In genomic region chr4:2806392-2807355, GRCh38 we compare ENCODE assay signal across 10 cellular contexts. TPM values are rescaled to one million over a fixed set of nuclear protein-coding genes. Genes with fewer than 3 reads are reported as not detected.
A peak's percentile ranks its signal among the peaks of the same experiment; 100 is the strongest.
DNase-seq lines count a peak whose midpoint lies in the region; ATAC-seq and TF ChIP-seq lines count a peak whose summit lies in the region.
"Had no signal": no experiment of that assay in that cellular context is flagged by ENCODE, and none has a peak within 500 bp of the region (broad histone marks: within the 10 kb centered on the region; RNA-seq: fewer than 3 reads in every experiment).

No MANE protein-coding gene starts in this region.

- H3K27me3 ChIP-seq in esophagus (ENCODE audit: control insufficient read depth in 1 of 2, insufficient read depth in 2 of 2, low read length in 2 of 2) (no peaks in the 10 kb centered on the region), uterus (no peaks in the 10 kb centered on the region)

- no peaks in the 10 kb centered on the region for H3K27me3 Mint-ChIP-seq in activated CD4-positive, alpha-beta T cell treated with anti-CD3 and anti-CD28 coated beads, Interleukin-2, amount 10 ng/mL, durations not matched to agents 7 days and 5 days
- H3K27me3 Mint-ChIP-seq in T-cell, result no peaks in the 10 kb centered on the region
- H3K27me3 Mint-ChIP-seq: activated T-cell treated with anti-CD3 and anti-CD28 coated beads, Interleukin-2, amount 50 U/mL, for 24 hours had no signal

- peak overlapping the region; percentile 0 for H3K27ac Mint-ChIP-seq in activated CD4-positive, alpha-beta T cell treated with anti-CD3 and anti-CD28 coated beads, Interleukin-2, amount 10 ng/mL, durations not matched to agents 7 days and 5 days
- no peak overlapping the region for H3K27ac Mint-ChIP-seq in T-cell

- DNase-seq in activated CD4-positive, alpha-beta T cell treated with anti-CD3 and anti-CD28 coated beads, Interleukin-2, amount 10 ng/mL, durations not matched to agents 7 days and 5 days, result no peak
- no peak for DNase-seq in activated CD4-positive, alpha-beta T cell treated with anti-CD3 and anti-CD28 coated beads, Interleukin-2, amount 50 U/mL, for 4 hours
- peak; percentile 69 for DNase-seq in myocyte (ENCODE audit: low read depth)
- peak; percentile 49 to 60 for DNase-seq in uterus
- DNase-seq in T-cell, result no peak
- DNase-seq: activated T-cell treated with anti-CD3 and anti-CD28 coated beads, Interleukin-2, amount 50 U/mL, for 24 hours had no signal

- no peaks in the 10 kb centered on the region for H3K36me3 Mint-ChIP-seq in activated CD4-positive, alpha-beta T cell treated with anti-CD3 and anti-CD28 coated beads, Interleukin-2, amount 10 ng/mL, durations not matched to agents 7 days and 5 days (ENCODE audit: low read depth)
- no peaks in the 10 kb centered on the region for H3K36me3 Mint-ChIP-seq in T-cell

- H3K4me3 Mint-ChIP-seq in activated CD4-positive, alpha-beta T cell treated with anti-CD3 and anti-CD28 coated beads, Interleukin-2, amount 10 ng/mL, durations not matched to agents 7 days and 5 days, result no peak overlapping the region
- H3K4me3 Mint-ChIP-seq in T-cell, result no peak overlapping the region
- H3K4me3 Mint-ChIP-seq: activated T-cell treated with anti-CD3 and anti-CD28 coated beads, Interleukin-2, amount 50 U/mL, for 24 hours had no signal

- CTCF ChIA-PET in activated CD4-positive, alpha-beta T cell treated with anti-CD3 and anti-CD28 coated beads, Interleukin-2, amount 10 ng/mL, durations not matched to agents 7 days and 5 days (lab: Charles Lee), result interaction anchor here (1.2 kb wide), 1 partner anchor 10 kb away, joined by 3 read pairs; no protein-coding TSS in a partner anchor
- CTCF ChIA-PET in T-cell (lab: Charles Lee), result no interaction called here

- H3K4me3 ChIP-seq in esophagus (ENCODE audit: low read depth in 1 of 2, low read length in 2 of 2), result no peak overlapping the region
- H3K4me3 ChIP-seq in uterus, result no peak overlapping the region
- H3K4me3 ChIP-seq: A549 had no signal

- peak overlapping the region; percentile 9 to 19 for H3K27ac ChIP-seq in esophagus (ENCODE audit: low read depth in 2 of 2, low read length in 1 of 2)
- H3K27ac ChIP-seq in uterus, result peak overlapping the region; percentile 44 to 50
- H3K27ac ChIP-seq: A549 had no signal

- POLR2A ChIA-PET in activated CD4-positive, alpha-beta T cell treated with anti-CD3 and anti-CD28 coated beads, Interleukin-2, amount 10 ng/mL, durations not matched to agents 7 days and 5 days (lab: Charles Lee), result no interaction called here
- POLR2A ChIA-PET in T-cell (lab: Charles Lee), result no interaction called here

- 43 to 51% methylated on average over 27 of the region's 27 CpGs for WGBS in esophagus, 2 donors

- H3K4me1 ChIP-seq in esophagus (ENCODE audit: control insufficient read depth in 2 of 2, insufficient read depth in 2 of 2, low read length in 1 of 2) (peaks cover 20 to 54% of the 10 kb centered on the region in 2 donors), uterus (peaks cover 0 to 7% of the 10 kb centered on the region in 2 donors)
- H3K4me1 ChIP-seq: A549 had no signal

- peaks cover 10% of the 10 kb centered on the region for H3K4me1 Mint-ChIP-seq in activated CD4-positive, alpha-beta T cell treated with anti-CD3 and anti-CD28 coated beads, Interleukin-2, amount 10 ng/mL, durations not matched to agents 7 days and 5 days
- H3K4me1 Mint-ChIP-seq in T-cell, result peaks cover 3 to 32% (median 7%) of the 10 kb centered on the region in 3 donors

- ATAC-seq in T-cell (replicated peaks in 1 of 4), result no peak
- ATAC-seq in GM18870 (IDR thresholded peaks at IDR 0.05; ENCODE audit: unreplicated experiment), result no peak
- ATAC-seq in GM21717 (IDR thresholded peaks at IDR 0.05; ENCODE audit: unreplicated experiment), result no peak
- ATAC-seq: A549 had no signal

- H3K9me3 ChIP-seq in esophagus (ENCODE audit: control insufficient read depth in 2 of 2, insufficient read depth in 1 of 2, low read depth in 1 of 2, low read length in 1 of 2) (no peaks in the 10 kb centered on the region), uterus (no peaks in the 10 kb centered on the region)
- H3K9me3 ChIP-seq: A549 had no signal

- TF ChIP-seq POLR2A in uterus (IDR thresholded peaks at IDR 0.05), result no peak

- no peak for TF ChIP-seq CTCF in uterus (IDR thresholded peaks at IDR 0.05)

- intact Hi-C loops in uterus (cut with DNase I; ENCODE audit: low total_unique reads), result no loop called here

- H3K36me3 ChIP-seq in esophagus (ENCODE audit: control insufficient read depth in 2 of 2, insufficient read depth in 2 of 2, low read length in 1 of 2) (peaks cover 0 to 16% of the 10 kb centered on the region in 2 donors), uterus (no peaks in the 10 kb centered on the region)

- no peaks in the 10 kb centered on the region for H3K9me3 Mint-ChIP-seq in activated CD4-positive, alpha-beta T cell treated with anti-CD3 and anti-CD28 coated beads, Interleukin-2, amount 10 ng/mL, durations not matched to agents 7 days and 5 days
- no peaks in the 10 kb centered on the region for H3K9me3 Mint-ChIP-seq in T-cell
- H3K9me3 Mint-ChIP-seq: activated T-cell treated with anti-CD3 and anti-CD28 coated beads, Interleukin-2, amount 50 U/mL, for 24 hours had no signal

RNA-seq across cellular contexts. Expression of gene SH3BP2, which starts 13.8 kb away (rescaled TPM):
- 10 to 100 TPM; 69.3 to 78.2 TPM for total RNA-seq in activated CD4-positive, alpha-beta T cell treated with anti-CD3 and anti-CD28 coated beads, Interleukin-2, amount 10 ng/mL, durations not matched to agents 7 days and 5 days
- 10 to 100 TPM; 14.3 to 45.1 TPM for polyA plus RNA-seq in esophagus
- total RNA-seq in myocyte (24.9 and 31.1 TPM in 2 replicates), uterus (10 to 100 TPM in 3 of 4 donors, 1 to 10 TPM in 1; 6.4 to 50.0 (median 29.3) TPM), T-cell (10 to 100 TPM; 44.0 to 68.2 (median 49.7) TPM)
- 14.4 TPM for polyA plus RNA-seq in myocyte (2012)

RNA-seq across cellular contexts. Expression of gene ADD1, which starts 37.0 kb away (rescaled TPM):
- 100 to 1,000 TPM; 264 to 266 TPM for total RNA-seq in activated CD4-positive, alpha-beta T cell treated with anti-CD3 and anti-CD28 coated beads, Interleukin-2, amount 10 ng/mL, durations not matched to agents 7 days and 5 days
- polyA plus RNA-seq in esophagus, result 100 to 1,000 TPM; 102 to 156 TPM
- total RNA-seq in myocyte, result 121 and 142 TPM in 2 replicates
- polyA plus RNA-seq in myocyte (2012), result 208 TPM
- total RNA-seq in uterus, result 100 to 1,000 TPM; 161 to 403 (median 225) TPM
- 100 to 1,000 TPM; 241 to 274 (median 256) TPM for total RNA-seq in T-cell

RNA-seq across cellular contexts. Expression of gene TNIP2, which starts 50.5 kb away (rescaled TPM):
- total RNA-seq in activated CD4-positive, alpha-beta T cell treated with anti-CD3 and anti-CD28 coated beads, Interleukin-2, amount 10 ng/mL, durations not matched to agents 7 days and 5 days, result 10 to 100 TPM; 35.0 to 43.6 TPM
- 10 to 100 TPM; 29.3 to 29.7 TPM for polyA plus RNA-seq in esophagus
- 32.3 and 54.5 TPM in 2 replicates for total RNA-seq in myocyte
- 25.1 TPM for polyA plus RNA-seq in myocyte (2012)
- 10 to 100 TPM; 27.6 to 50.0 (median 36.1) TPM for total RNA-seq in uterus
- total RNA-seq in T-cell, result 10 to 100 TPM; 39.5 to 65.3 (median 59.1) TPM

Comparison
In these comparisons a context has a peak if more than half of its experiments do, and no peak if none do; other contexts are left out.
1. DNase-seq: peak in myocyte (single experiment) and uterus (2 of 2); none in activated CD4-positive, alpha-beta T cell treated with anti-CD3 and anti-CD28 coated beads, Interleukin-2, amount 10 ng/mL, durations not matched to agents 7 days and 5 days (single experiment), activated CD4-positive, alpha-beta T cell treated with anti-CD3 and anti-CD28 coated beads, Interleukin-2, amount 50 U/mL, for 4 hours (0 of 2) and T-cell (0 of 34).